In genomic region chr3:52614689-52615088, GRCh38 we compare ENCODE assay signal across 21 cellular contexts.
DNase-seq lines count a peak whose midpoint lies in the region; ATAC-seq, FAIRE-seq and TF ChIP-seq lines count a peak whose summit lies in the region.
"Had no signal": no experiment of that assay in that cellular context is flagged by ENCODE, and none has a peak within 500 bp of the region (broad histone marks: within the 10 kb centered on the region; RNA-seq: fewer than 3 reads in every experiment).

No MANE protein-coding gene starts in this region.

- H3K27ac ChIP-seq in brain microvascular endothelial cell = no peak overlapping the region
- no peak overlapping the region for H3K27ac ChIP-seq in left lung
- H3K27ac ChIP-seq: BLaER1 treated with 17β-estradiol and CSF1 and Interleukin-3, amounts not matched to agents 10 nM and 100 nM; RWPE1 had no signal

- H3K4me3 ChIP-seq in brain microvascular endothelial cell (ENCODE audit: low read depth, low read length) = no peak overlapping the region
- H3K4me3 ChIP-seq in left lung = no peak overlapping the region
- H3K4me3 ChIP-seq: BLaER1 treated with 17β-estradiol and CSF1 and Interleukin-3, amounts not matched to agents 10 nM and 100 nM; GM12878 had no signal

- ATAC-seq in left lung = peak; percentile 33
- no peak for ATAC-seq in GM18517 (IDR thresholded peaks at IDR 0.05; ENCODE audit: unreplicated experiment)
- no peak for ATAC-seq in T-cell (replicated peaks in 1 of 4)
- ATAC-seq: GM12878 had no signal

- H3K36me3 Mint-ChIP-seq in T-cell = peaks cover 59% of the 10 kb centered on the region

- no peaks in the 10 kb centered on the region for H3K4me1 ChIP-seq in left lung
- H3K4me1 ChIP-seq: BLaER1 treated with 17β-estradiol and CSF1 and Interleukin-3, amounts not matched to agents 10 nM and 100 nM had no signal

- no peak for FAIRE-seq in HTR-8/SVneo (lab: Jason Lieb, UNC)
- FAIRE-seq: A204.1, D721Med, GM12878, GM18507 had no signal

- intact Hi-C loops in left lung (cut with DNase I) = no loop called here

- POLR2A ChIA-PET in T-cell (lab: Charles Lee) = interaction anchor here (0.6 to 0.7 kb wide), 3 partner anchors 59 to 392 kb away, joined by 3 to 5 read pairs (median 4); no protein-coding TSS in a partner anchor

- CTCF ChIA-PET in T-cell (lab: Charles Lee) = no interaction called here

- no peak overlapping the region for H3K4me3 Mint-ChIP-seq in T-cell
- H3K4me3 Mint-ChIP-seq: CD8-positive, alpha-beta memory T cell had no signal

- H3K4me1 Mint-ChIP-seq in T-cell = peaks cover 0 to 2% (median under 1%) of the 10 kb centered on the region in 3 donors

- H3K27ac Mint-ChIP-seq in T-cell = no peak overlapping the region
- H3K27ac Mint-ChIP-seq: CD8-positive, alpha-beta memory T cell had no signal

- H3K9me3 Mint-ChIP-seq in T-cell = no peaks in the 10 kb centered on the region
- H3K9me3 Mint-ChIP-seq: CD8-positive, alpha-beta memory T cell had no signal

- in situ Hi-C loops in brain microvascular endothelial cell (cut with HindIII; ENCODE audit: low pct_ligation_motif_present, low sequenced_read_pairs) = no loop called here

- no peaks in the 10 kb centered on the region for H3K27me3 Mint-ChIP-seq in T-cell

- H3K27me3 ChIP-seq in brain microvascular endothelial cell (replicated peaks) (no peaks in the 10 kb centered on the region), left lung (no peaks in the 10 kb centered on the region)
- H3K27me3 ChIP-seq: BLaER1 treated with 17β-estradiol and CSF1 and Interleukin-3, amounts not matched to agents 10 nM and 100 nM had no signal

- peaks cover 11% of the 10 kb centered on the region for H3K36me3 ChIP-seq in brain microvascular endothelial cell (replicated peaks)
- peaks cover 0 to 99% of the 10 kb centered on the region in 2 donors for H3K36me3 ChIP-seq in left lung

- TF ChIP-seq CTCF in brain microvascular endothelial cell (IDR thresholded peaks at IDR 0.05; ENCODE audit: low read depth, low read length, missing control alignments) (no peak), left lung (IDR thresholded peaks at IDR 0.05) (no peak)

- H3K9me3 ChIP-seq in left lung = no peaks in the 10 kb centered on the region
- H3K9me3 ChIP-seq: BLaER1 treated with 17β-estradiol and CSF1 and Interleukin-3, amounts not matched to agents 10 nM and 100 nM had no signal

- DNase-seq in AG08395 (ENCODE audit: low spot score) (peak; percentile 8), HT1080 (ENCODE audit: low read depth) (peak; percentile 47), brain microvascular endothelial cell (peak; percentile 20), left lung (no peak), NCI-H2107 treated with DMSO at 0.1 percent for 48 hours (lab: John Stamatoyannopoulos, UW; ENCODE audit: unreplicated experiment) (no peak), HTR-8/SVneo (ENCODE audit: insufficient read length, low spot score) (no peak), T-cell (no peak)
- DNase-seq: CD8-positive, alpha-beta memory T cell; DMS79; GDM1; NCI-H1417 treated with DMSO at 0.1 percent for 48 hours; NCI-H1930; NCI-H2171 treated with DMSO at 0.1 percent for 48 hours; NCI-H748 treated with DMSO at 0.1 percent for 48 hours had no signal

Comparison
In these comparisons a context has a peak if more than half of its experiments do, and no peak if none do; other contexts are left out.
1. DNase-seq: peak in AG08395 (single experiment), HT1080 (single experiment) and brain microvascular endothelial cell (single experiment); none in left lung (0 of 2), NCI-H2107 treated with DMSO at 0.1 percent for 48 hours (single experiment), HTR-8/SVneo (single experiment) and T-cell (0 of 34).